1 cellular context compared by ENCODE assay signal in genomic region chr6:158799051-158799792, GRCh38.
TF ChIP-seq lines count a peak whose summit lies in the region.

No MANE protein-coding gene starts in this region.

TF ChIP-seq in HepG2, 621 proteins besides CTCF, POLR2A, EP300 and RAD21 (continued from another document and continues in another):
- TF ChIP-seq KIAA2018 (CRISPR knock-in tag; IDR thresholded peaks at IDR 0.05; ENCODE audit: borderline replicate concordance) (no peak), PBX2 (CRISPR knock-in tag; IDR thresholded peaks at IDR 0.05) (no peak), ZFX (CRISPR knock-in tag; IDR thresholded peaks at IDR 0.05; ENCODE audit: low read depth) (peak; percentile 54; the same call in 1 of the 2 replicates), PAXIP1 (CRISPR knock-in tag; conservative IDR thresholded peaks at IDR 0.05) (peak; percentile 83), ZNF496 (CRISPR knock-in tag; IDR thresholded peaks at IDR 0.05; ENCODE audit: insufficient replicate concordance) (no peak), ZNF616 (CRISPR knock-in tag; IDR thresholded peaks at IDR 0.05; ENCODE audit: low read depth) (no peak), ZNF546 (CRISPR knock-in tag; conservative IDR thresholded peaks at IDR 0.05) (no peak), SMYD3 (CRISPR knock-in tag; IDR thresholded peaks at IDR 0.05) (no peak), KMT2A (CRISPR knock-in tag; IDR thresholded peaks at IDR 0.05) (no peak), RXRB (CRISPR knock-in tag; IDR thresholded peaks at IDR 0.05; ENCODE audit: borderline replicate concordance) (peak; percentile 55; the same call in 1 of the 2 replicates), CBX2 (IDR thresholded peaks at IDR 0.05; ENCODE audit: low read depth, low read length) (no peak), CBX2 (CRISPR knock-in tag; IDR thresholded peaks at IDR 0.05; ENCODE audit: low read depth) (no peak), HDAC6 (IDR thresholded peaks at IDR 0.05; ENCODE audit: low read depth, low read length) (no peak), HNRNPK (IDR thresholded peaks at IDR 0.05; ENCODE audit: low read depth, low read length, poor library complexity, severe bottlenecking) (no peak), CSRNP2 (CRISPR knock-in tag; conservative IDR thresholded peaks at IDR 0.05; ENCODE audit: low read depth) (no peak), PHF21A (CRISPR knock-in tag; IDR thresholded peaks at IDR 0.05) (peak; percentile 66; the same call in 1 of the 2 replicates), HNF1B (CRISPR knock-in tag; IDR thresholded peaks at IDR 0.05) (peak; percentile 76), XBP1 (CRISPR knock-in tag; IDR thresholded peaks at IDR 0.05) (no peak), TBP (CRISPR knock-in tag; IDR thresholded peaks at IDR 0.05) (no peak), ZFP36L1 (CRISPR knock-in tag; IDR thresholded peaks at IDR 0.05) (no peak), ESRRA (CRISPR knock-in tag; IDR thresholded peaks at IDR 0.05; ENCODE audit: low read depth) (peak; percentile 85), ZNF484 (CRISPR knock-in tag; IDR thresholded peaks at IDR 0.05; ENCODE audit: borderline replicate concordance, low read depth) (no peak), AHDC1 (CRISPR knock-in tag; IDR thresholded peaks at IDR 0.05; ENCODE audit: borderline replicate concordance) (peak; percentile 69; the same call in 1 of the 2 replicates), TRIM24 (CRISPR knock-in tag; IDR thresholded peaks at IDR 0.05) (no peak), ZNF317 (CRISPR knock-in tag; IDR thresholded peaks at IDR 0.05) (0 out of 2 replicates have a peak, but pooled peaks have one; percentile 57), ZNF720 (CRISPR knock-in tag; IDR thresholded peaks at IDR 0.05) (no peak), ZNF18 (CRISPR knock-in tag; IDR thresholded peaks at IDR 0.05; ENCODE audit: insufficient replicate concordance) (no peak), U2AF2 (IDR thresholded peaks at IDR 0.05; ENCODE audit: low read depth, low read length) (no peak), ZNF431 (CRISPR knock-in tag; IDR thresholded peaks at IDR 0.05; ENCODE audit: borderline replicate concordance, low read depth) (0 out of 2 replicates have a peak, but pooled peaks have one; percentile 39), ISL2 (CRISPR knock-in tag; IDR thresholded peaks at IDR 0.05) (no peak), FOXP1 (IDR thresholded peaks at IDR 0.05) (no peak), FOXP1 (CRISPR knock-in tag; IDR thresholded peaks at IDR 0.05) (peak; percentile 73), HOXA5 (CRISPR knock-in tag; IDR thresholded peaks at IDR 0.05) (no peak), ZNF136 (CRISPR knock-in tag; IDR thresholded peaks at IDR 0.05; ENCODE audit: low read depth) (no peak), SNRNP70 (IDR thresholded peaks at IDR 0.05; ENCODE audit: low read depth, low read length) (no peak), GATAD2A (CRISPR knock-in tag; IDR thresholded peaks at IDR 0.05) (peak; percentile 73), ZSCAN25 (CRISPR knock-in tag; IDR thresholded peaks at IDR 0.05) (no peak), PTBP1 (IDR thresholded peaks at IDR 0.05; ENCODE audit: low read depth, low read length, poor library complexity, severe bottlenecking) (no peak)
